1 cellular context compared by ENCODE assay signal in the genomic region with DNA sequence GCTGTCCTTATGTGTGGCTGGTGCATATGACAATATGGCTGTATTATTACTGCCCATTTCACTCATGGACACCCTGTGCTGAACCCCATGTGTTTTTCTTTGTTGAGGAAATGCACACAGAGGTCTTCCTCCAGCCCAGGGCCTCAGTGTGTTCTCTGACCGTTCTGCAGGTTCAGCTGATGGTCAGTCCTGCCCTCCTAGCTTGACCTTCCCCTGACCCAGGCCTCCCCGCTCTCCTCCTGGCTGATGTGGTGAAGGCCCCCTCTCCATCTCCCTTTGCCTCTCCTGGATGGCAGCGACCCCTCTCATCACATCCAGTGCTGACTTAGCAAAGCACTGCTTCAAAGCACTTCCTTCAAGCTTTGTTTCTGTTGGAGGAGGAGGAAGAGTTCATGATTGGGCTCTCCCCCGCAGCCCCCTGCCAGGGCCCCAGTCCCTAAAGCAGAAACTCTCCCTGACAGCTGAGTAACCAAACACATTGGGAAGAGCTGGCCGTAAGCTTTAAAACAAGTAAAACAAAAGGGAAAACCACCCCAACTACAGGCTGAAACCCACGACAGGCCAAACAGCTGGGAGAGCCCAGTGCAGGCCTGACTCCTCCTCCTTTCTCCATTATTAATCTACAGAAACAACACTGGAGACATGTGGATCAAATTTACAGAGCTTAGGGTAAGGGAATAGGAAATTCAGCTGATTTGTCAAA.
TF ChIP-seq lines count a peak whose summit lies in the region.

No MANE protein-coding gene starts in this region.

TF ChIP-seq in H1, 55 proteins besides CTCF, POLR2A, EP300 and RAD21:
- TF ChIP-seq, protein P1, sequence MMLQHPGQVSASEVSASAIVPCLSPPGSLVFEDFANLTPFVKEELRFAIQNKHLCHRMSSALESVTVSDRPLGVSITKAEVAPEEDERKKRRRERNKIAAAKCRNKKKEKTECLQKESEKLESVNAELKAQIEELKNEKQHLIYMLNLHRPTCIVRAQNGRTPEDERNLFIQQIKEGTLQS (IDR thresholded peaks at IDR 0.05; ENCODE audit: insufficient read depth, low read depth, low read length) = no peak
- TF ChIP-seq TAF7 (optimal IDR thresholded peaks at IDR 0.05; ENCODE audit: borderline replicate concordance, low read depth, low read length) = no peak
- no peak for TF ChIP-seq RNF2 (IDR thresholded peaks at IDR 0.05; ENCODE audit: borderline replicate concordance, low read depth, low read length, missing control alignments, poor library complexity, severe bottlenecking)
- no peak; a peak in 1 of 4 replicates for TF ChIP-seq SIN3A (conservative IDR thresholded peaks at IDR 0.05 in 1 of 2, IDR thresholded peaks at IDR 0.05 in 1 of 2; ENCODE audit: low read depth in 1 of 2, low read length in 2 of 2)
- TF ChIP-seq SRF (IDR thresholded peaks at IDR 0.05; ENCODE audit: low read depth, low read length) = no peak
- no peak for TF ChIP-seq CBX8 (IDR thresholded peaks at IDR 0.05; ENCODE audit: borderline replicate concordance, low read depth, low read length)
- no peak for TF ChIP-seq POLR2AphosphoS5 (IDR thresholded peaks at IDR 0.05; ENCODE audit: low read depth, low read length)
- no peak for TF ChIP-seq HDAC2 (IDR thresholded peaks at IDR 0.05; ENCODE audit: borderline replicate concordance in 1 of 2, low read depth in 2 of 2, low read length in 2 of 2)
